1 cellular context compared by ENCODE assay signal in the genomic region with DNA sequence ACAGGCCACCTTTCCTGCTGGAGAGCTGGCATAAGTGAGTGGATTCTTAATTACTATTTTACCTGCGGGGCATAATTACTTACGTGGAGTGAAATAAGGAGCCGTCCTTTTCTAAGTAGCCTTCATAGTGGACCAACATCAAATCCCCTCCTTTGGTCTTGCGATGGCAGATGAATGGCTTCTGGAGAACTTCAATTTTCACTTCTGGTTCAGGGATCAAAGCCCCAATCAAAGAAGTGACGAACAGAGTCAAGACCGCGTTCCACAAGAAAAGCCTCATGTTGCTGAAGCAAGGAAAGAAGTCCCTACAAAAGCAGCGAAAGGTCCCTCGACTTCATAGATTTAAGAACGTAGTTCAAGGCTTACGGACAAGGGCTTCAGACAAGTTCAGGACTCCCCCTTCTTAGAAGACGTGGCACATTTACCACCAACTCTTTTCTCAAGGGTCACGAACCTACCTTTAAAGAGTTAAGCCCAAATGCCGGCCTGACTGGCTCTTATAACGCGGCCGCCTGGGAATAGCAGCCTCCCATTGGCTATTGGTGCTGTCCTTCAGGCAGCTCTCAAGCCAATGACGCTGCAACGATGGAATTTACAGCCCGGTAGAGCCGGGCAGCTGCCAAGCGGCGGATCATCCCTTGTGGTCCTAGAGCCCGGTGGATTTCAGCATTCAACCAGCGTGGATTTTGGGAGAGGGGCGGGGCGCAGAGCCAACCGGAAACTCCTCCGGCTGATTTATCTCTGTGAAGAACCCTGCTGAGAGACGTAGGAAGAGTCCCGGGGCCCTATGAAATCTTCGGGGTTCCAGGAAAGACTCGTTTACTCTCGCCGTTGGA.
TF ChIP-seq lines count a peak whose summit lies in the region.

A gene with protein sequence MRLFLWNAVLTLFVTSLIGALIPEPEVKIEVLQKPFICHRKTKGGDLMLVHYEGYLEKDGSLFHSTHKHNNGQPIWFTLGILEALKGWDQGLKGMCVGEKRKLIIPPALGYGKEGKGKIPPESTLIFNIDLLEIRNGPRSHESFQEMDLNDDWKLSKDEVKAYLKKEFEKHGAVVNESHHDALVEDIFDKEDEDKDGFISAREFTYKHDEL (minus strand): TSS at position 474 of the 836 bp plus-strand sequence. CDS start 194 bp downstream, at position 280.

TF ChIP-seq in HepG2, 621 proteins besides CTCF, POLR2A, EP300 and RAD21 (continued from another document and continues in another):
- TF ChIP-seq, protein P1, sequence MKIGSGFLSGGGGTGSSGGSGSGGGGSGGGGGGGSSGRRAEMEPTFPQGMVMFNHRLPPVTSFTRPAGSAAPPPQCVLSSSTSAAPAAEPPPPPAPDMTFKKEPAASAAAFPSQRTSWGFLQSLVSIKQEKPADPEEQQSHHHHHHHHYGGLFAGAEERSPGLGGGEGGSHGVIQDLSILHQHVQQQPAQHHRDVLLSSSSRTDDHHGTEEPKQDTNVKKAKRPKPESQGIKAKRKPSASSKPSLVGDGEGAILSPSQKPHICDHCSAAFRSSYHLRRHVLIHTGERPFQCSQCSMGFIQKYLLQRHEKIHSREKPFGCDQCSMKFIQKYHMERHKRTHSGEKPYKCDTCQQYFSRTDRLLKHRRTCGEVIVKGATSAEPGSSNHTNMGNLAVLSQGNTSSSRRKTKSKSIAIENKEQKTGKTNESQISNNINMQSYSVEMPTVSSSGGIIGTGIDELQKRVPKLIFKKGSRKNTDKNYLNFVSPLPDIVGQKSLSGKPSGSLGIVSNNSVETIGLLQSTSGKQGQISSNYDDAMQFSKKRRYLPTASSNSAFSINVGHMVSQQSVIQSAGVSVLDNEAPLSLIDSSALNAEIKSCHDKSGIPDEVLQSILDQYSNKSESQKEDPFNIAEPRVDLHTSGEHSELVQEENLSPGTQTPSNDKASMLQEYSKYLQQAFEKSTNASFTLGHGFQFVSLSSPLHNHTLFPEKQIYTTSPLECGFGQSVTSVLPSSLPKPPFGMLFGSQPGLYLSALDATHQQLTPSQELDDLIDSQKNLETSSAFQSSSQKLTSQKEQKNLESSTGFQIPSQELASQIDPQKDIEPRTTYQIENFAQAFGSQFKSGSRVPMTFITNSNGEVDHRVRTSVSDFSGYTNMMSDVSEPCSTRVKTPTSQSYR (CRISPR knock-in tag; IDR thresholded peaks at IDR 0.05; ENCODE audit: borderline replicate concordance), result no peak
- no peak for TF ChIP-seq MZF1 (CRISPR knock-in tag; IDR thresholded peaks at IDR 0.05; ENCODE audit: borderline replicate concordance)
- 0 out of 2 replicates have a peak, but pooled peaks have one; percentile 30 for TF ChIP-seq ZNF879 (CRISPR knock-in tag; IDR thresholded peaks at IDR 0.05)
- no peak; the same call in 1 of the 2 replicates for TF ChIP-seq NKX3-1 (CRISPR knock-in tag; IDR thresholded peaks at IDR 0.05)
- TF ChIP-seq BRF2 (CRISPR knock-in tag; IDR thresholded peaks at IDR 0.05), result no peak
- no peak for TF ChIP-seq ZNF362 (CRISPR knock-in tag; IDR thresholded peaks at IDR 0.05; ENCODE audit: borderline replicate concordance)
- TF ChIP-seq, protein P2, sequence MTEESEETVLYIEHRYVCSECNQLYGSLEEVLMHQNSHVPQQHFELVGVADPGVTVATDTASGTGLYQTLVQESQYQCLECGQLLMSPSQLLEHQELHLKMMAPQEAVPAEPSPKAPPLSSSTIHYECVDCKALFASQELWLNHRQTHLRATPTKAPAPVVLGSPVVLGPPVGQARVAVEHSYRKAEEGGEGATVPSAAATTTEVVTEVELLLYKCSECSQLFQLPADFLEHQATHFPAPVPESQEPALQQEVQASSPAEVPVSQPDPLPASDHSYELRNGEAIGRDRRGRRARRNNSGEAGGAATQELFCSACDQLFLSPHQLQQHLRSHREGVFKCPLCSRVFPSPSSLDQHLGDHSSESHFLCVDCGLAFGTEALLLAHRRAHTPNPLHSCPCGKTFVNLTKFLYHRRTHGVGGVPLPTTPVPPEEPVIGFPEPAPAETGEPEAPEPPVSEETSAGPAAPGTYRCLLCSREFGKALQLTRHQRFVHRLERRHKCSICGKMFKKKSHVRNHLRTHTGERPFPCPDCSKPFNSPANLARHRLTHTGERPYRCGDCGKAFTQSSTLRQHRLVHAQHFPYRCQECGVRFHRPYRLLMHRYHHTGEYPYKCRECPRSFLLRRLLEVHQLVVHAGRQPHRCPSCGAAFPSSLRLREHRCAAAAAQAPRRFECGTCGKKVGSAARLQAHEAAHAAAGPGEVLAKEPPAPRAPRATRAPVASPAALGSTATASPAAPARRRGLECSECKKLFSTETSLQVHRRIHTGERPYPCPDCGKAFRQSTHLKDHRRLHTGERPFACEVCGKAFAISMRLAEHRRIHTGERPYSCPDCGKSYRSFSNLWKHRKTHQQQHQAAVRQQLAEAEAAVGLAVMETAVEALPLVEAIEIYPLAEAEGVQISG (CRISPR knock-in tag; IDR thresholded peaks at IDR 0.05), result peak; percentile 43; the same call in 1 of the 2 replicates
- TF ChIP-seq, protein P3, sequence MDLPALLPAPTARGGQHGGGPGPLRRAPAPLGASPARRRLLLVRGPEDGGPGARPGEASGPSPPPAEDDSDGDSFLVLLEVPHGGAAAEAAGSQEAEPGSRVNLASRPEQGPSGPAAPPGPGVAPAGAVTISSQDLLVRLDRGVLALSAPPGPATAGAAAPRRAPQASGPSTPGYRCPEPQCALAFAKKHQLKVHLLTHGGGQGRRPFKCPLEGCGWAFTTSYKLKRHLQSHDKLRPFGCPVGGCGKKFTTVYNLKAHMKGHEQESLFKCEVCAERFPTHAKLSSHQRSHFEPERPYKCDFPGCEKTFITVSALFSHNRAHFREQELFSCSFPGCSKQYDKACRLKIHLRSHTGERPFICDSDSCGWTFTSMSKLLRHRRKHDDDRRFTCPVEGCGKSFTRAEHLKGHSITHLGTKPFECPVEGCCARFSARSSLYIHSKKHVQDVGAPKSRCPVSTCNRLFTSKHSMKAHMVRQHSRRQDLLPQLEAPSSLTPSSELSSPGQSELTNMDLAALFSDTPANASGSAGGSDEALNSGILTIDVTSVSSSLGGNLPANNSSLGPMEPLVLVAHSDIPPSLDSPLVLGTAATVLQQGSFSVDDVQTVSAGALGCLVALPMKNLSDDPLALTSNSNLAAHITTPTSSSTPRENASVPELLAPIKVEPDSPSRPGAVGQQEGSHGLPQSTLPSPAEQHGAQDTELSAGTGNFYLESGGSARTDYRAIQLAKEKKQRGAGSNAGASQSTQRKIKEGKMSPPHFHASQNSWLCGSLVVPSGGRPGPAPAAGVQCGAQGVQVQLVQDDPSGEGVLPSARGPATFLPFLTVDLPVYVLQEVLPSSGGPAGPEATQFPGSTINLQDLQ (CRISPR knock-in tag; IDR thresholded peaks at IDR 0.05), result no peak
- TF ChIP-seq SPEN (CRISPR knock-in tag; IDR thresholded peaks at IDR 0.05; ENCODE audit: low read depth), result no peak
- TF ChIP-seq ZNF792 (CRISPR knock-in tag; IDR thresholded peaks at IDR 0.05), result 0 out of 2 replicates have a peak, but pooled peaks have one; percentile 19
- TF ChIP-seq TBX3 (IDR thresholded peaks at IDR 0.05; ENCODE audit: borderline replicate concordance), result no peak
- peak; percentile 64 for TF ChIP-seq POLR2G (IDR thresholded peaks at IDR 0.05; ENCODE audit: low read depth, low read length)
- no peak for TF ChIP-seq PRPF4 (IDR thresholded peaks at IDR 0.05; ENCODE audit: low read depth, low read length, poor library complexity, severe bottlenecking)
- no peak for TF ChIP-seq ARNTL (CRISPR knock-in tag; IDR thresholded peaks at IDR 0.05)
- TF ChIP-seq ZMYM2 (CRISPR knock-in tag; IDR thresholded peaks at IDR 0.05), result no peak
- TF ChIP-seq ZNF33B (CRISPR knock-in tag; IDR thresholded peaks at IDR 0.05), result no peak
- TF ChIP-seq FOXO1 (CRISPR knock-in tag; IDR thresholded peaks at IDR 0.05), result no peak
- no peak for TF ChIP-seq SALL2 (CRISPR knock-in tag; IDR thresholded peaks at IDR 0.05)
- no peak for TF ChIP-seq ZNF773 (CRISPR knock-in tag; IDR thresholded peaks at IDR 0.05; ENCODE audit: borderline replicate concordance)
- no peak for TF ChIP-seq RBM22 (optimal IDR thresholded peaks at IDR 0.05; ENCODE audit: low read length)
- TF ChIP-seq PRDM4 (CRISPR knock-in tag; IDR thresholded peaks at IDR 0.05; ENCODE audit: borderline replicate concordance), result no peak
- TF ChIP-seq ZNF225 (CRISPR knock-in tag; IDR thresholded peaks at IDR 0.05), result no peak
- peak in 1 of 2 experiments; percentile 63; a peak in 1 of 4 replicates for TF ChIP-seq HMGXB4 (CRISPR knock-in tag; IDR thresholded peaks at IDR 0.05; ENCODE audit: borderline replicate concordance in 1 of 2, low read depth in 1 of 2)
- TF ChIP-seq RFX1 (IDR thresholded peaks at IDR 0.05), result no peak
- TF ChIP-seq MEIS2 (CRISPR knock-in tag; IDR thresholded peaks at IDR 0.05), result peak; percentile 70
- TF ChIP-seq MIER3 (CRISPR knock-in tag; IDR thresholded peaks at IDR 0.05; ENCODE audit: borderline replicate concordance), result peak; percentile 59; the same call in 1 of the 2 replicates
- TF ChIP-seq ZBTB3 (CRISPR knock-in tag; IDR thresholded peaks at IDR 0.05; ENCODE audit: borderline replicate concordance, low read depth), result no peak
- peak; percentile 65 for TF ChIP-seq RBM39 (IDR thresholded peaks at IDR 0.05; ENCODE audit: low read depth, low read length, poor library complexity, severe bottlenecking)
- TF ChIP-seq, protein P4, sequence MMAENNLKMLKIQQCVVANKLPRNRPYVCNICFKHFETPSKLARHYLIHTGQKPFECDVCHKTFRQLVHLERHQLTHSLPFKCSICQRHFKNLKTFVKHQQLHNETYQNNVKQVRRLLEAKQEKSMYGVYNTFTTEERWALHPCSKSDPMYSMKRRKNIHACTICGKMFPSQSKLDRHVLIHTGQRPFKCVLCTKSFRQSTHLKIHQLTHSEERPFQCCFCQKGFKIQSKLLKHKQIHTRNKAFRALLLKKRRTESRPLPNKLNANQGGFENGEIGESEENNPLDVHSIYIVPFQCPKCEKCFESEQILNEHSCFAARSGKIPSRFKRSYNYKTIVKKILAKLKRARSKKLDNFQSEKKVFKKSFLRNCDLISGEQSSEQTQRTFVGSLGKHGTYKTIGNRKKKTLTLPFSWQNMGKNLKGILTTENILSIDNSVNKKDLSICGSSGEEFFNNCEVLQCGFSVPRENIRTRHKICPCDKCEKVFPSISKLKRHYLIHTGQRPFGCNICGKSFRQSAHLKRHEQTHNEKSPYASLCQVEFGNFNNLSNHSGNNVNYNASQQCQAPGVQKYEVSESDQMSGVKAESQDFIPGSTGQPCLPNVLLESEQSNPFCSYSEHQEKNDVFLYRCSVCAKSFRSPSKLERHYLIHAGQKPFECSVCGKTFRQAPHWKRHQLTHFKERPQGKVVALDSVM (CRISPR knock-in tag; IDR thresholded peaks at IDR 0.05), result no peak
- no peak for TF ChIP-seq RNF2 (conservative IDR thresholded peaks at IDR 0.05; ENCODE audit: low read depth)
